8 cellular contexts compared by ENCODE assay signal in genomic region chr7:96076350-96076707, GRCh38.
A peak's percentile ranks its signal among the peaks of the same experiment; 100 is the strongest.
DNase-seq lines count a peak whose midpoint lies in the region; ATAC-seq and TF ChIP-seq lines count a peak whose summit lies in the region.

No MANE protein-coding gene starts in this region.

- no peaks in the 10 kb centered on the region for H3K36me3 Mint-ChIP-seq in progenitor cell of endocrine pancreas (ENCODE audit: insufficient read depth)

- peak overlapping the region; percentile 87 for H3K4me3 Mint-ChIP-seq in progenitor cell of endocrine pancreas (ENCODE audit: low read depth)

- no peaks in the 10 kb centered on the region for H3K9me3 Mint-ChIP-seq in progenitor cell of endocrine pancreas (ENCODE audit: low read depth)

- no peak overlapping the region for H3K27ac Mint-ChIP-seq in progenitor cell of endocrine pancreas

- DNase-seq in DMS53 (lab: John Stamatoyannopoulos, UW) (peak; percentile 57), DMS53 treated with DMSO at 0.1 percent for 48 hours (lab: John Stamatoyannopoulos, UW; ENCODE audit: unreplicated experiment) (no peak), NCI-H526 treated with DMSO at 0.1 percent for 48 hours (lab: John Stamatoyannopoulos, UW) (peak; percentile 78), epithelial cell of esophagus (ENCODE audit: low read depth) (no peak), progenitor cell of endocrine pancreas (ENCODE audit: low spot score, unreplicated experiment) (no peak), GM20000 (ENCODE audit: low spot score) (no peak)

- no peak for TF ChIP-seq CTCF in epithelial cell of esophagus (IDR thresholded peaks at IDR 0.05; ENCODE audit: insufficient read depth, low read depth, low read length, missing control alignments)
- TF ChIP-seq CTCF in progenitor cell of endocrine pancreas (IDR thresholded peaks at IDR 0.05; ENCODE audit: unreplicated experiment): no peak
- no peak for TF ChIP-seq CTCF in GM20000 (IDR thresholded peaks at IDR 0.05; ENCODE audit: extremely low read depth, missing control alignments)

- no peak for ATAC-seq in GM21381 (IDR thresholded peaks at IDR 0.05; ENCODE audit: unreplicated experiment)
- ATAC-seq in HG02588 (IDR thresholded peaks at IDR 0.05; ENCODE audit: unreplicated experiment): no peak

- peaks cover 8% of the 10 kb centered on the region for H3K4me1 Mint-ChIP-seq in progenitor cell of endocrine pancreas (ENCODE audit: low read depth)

- peaks cover 15% of the 10 kb centered on the region for H3K27me3 Mint-ChIP-seq in progenitor cell of endocrine pancreas

- H3K4me3 ChIP-seq in epithelial cell of esophagus (ENCODE audit: low read length): peak overlapping the region; percentile 59

Comparison
In these comparisons a context has a peak if more than half of its experiments do, and no peak if none do; other contexts are left out.
1. DNase-seq: peak in DMS53 (single experiment) and NCI-H526 treated with DMSO at 0.1 percent for 48 hours (single experiment); none in DMS53 treated with DMSO at 0.1 percent for 48 hours (single experiment), epithelial cell of esophagus (single experiment), progenitor cell of endocrine pancreas (single experiment) and GM20000 (single experiment).